ENCODE assay signal across 6 cellular contexts in the genomic region with DNA sequence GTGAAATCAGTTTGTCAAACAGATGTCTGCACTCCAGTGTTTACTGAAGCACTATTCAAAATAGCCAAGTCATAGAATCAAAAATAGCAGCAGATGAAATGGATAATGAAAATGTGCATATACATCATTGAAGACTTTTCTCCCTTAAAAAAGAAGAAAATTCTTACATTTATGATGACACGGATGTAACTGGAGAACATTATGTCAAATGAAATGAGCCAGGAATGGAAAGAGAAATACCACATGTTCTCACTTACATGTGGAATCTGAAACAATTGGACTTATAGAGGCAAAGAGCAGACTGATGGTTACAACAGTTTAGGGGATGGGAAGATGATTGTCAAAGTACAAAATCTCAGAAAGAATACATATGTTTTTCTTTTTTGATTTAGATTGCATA. TPM values are rescaled to one million over a fixed set of nuclear protein-coding genes. Genes with fewer than 3 reads are reported as not detected.
"Had no signal": no experiment of that assay in that cellular context is flagged by ENCODE, and none has a peak within 500 bp of the region (broad histone marks: within the 10 kb centered on the region; RNA-seq: fewer than 3 reads in every experiment).

No MANE protein-coding gene starts in this region.

- DNase-seq: H9, HCEC 1CT, IMR-90 had no signal

- H3K4me3 ChIP-seq: GM23338, K562 had no signal

RNA-seq across cellular contexts. Expression of a gene that starts 21.5 kb away (rescaled TPM):
- total RNA-seq: HT-29 had no signal
